8 cellular contexts compared by ENCODE assay signal in genomic region chr2:56191617-56192016, GRCh38. TPM values are rescaled to one million over a fixed set of nuclear protein-coding genes. Genes with fewer than 3 reads are reported as not detected.
A peak's percentile ranks its signal among the peaks of the same experiment; 100 is the strongest.
DNase-seq lines count a peak whose midpoint lies in the region; ATAC-seq and TF ChIP-seq lines count a peak whose summit lies in the region.

No MANE protein-coding gene starts in this region.

- H2AFZ ChIP-seq in DND-41 (ENCODE audit: low read depth, low read length) = no peak overlapping the region
- no peak overlapping the region for H2AFZ ChIP-seq in Karpas-422 (ENCODE audit: low read length)

- H3K4me3 Mint-ChIP-seq in CD8-positive, alpha-beta T cell = no peak overlapping the region

- no peaks in the 10 kb centered on the region for H3K4me1 Mint-ChIP-seq in CD8-positive, alpha-beta T cell (ENCODE audit: low read depth)

- CTCF ChIA-PET in CD8-positive, alpha-beta T cell (lab: Charles Lee) = no interaction called here

- H3K9me3 Mint-ChIP-seq in CD8-positive, alpha-beta T cell = no peaks in the 10 kb centered on the region

- no peak for ATAC-seq in DND-41 (ENCODE audit: insufficient read depth, low read depth)
- no peak for ATAC-seq in HG02610 (IDR thresholded peaks at IDR 0.05; ENCODE audit: unreplicated experiment)
- ATAC-seq in CD8-positive, alpha-beta T cell = no peak

- no peaks in the 10 kb centered on the region for H3K9me3 ChIP-seq in DND-41 (ENCODE audit: insufficient read depth, low read length, severe bottlenecking)
- no peaks in the 10 kb centered on the region for H3K9me3 ChIP-seq in Karpas-422 (ENCODE audit: low read length)
- H3K9me3 ChIP-seq in WERI-Rb-1 (ENCODE audit: severe bottlenecking) = no peaks in the 10 kb centered on the region
- H3K9me3 ChIP-seq in adrenal gland (replicated peaks in 1 of 3) = no peaks in the 10 kb centered on the region
- no peaks in the 10 kb centered on the region for H3K9me3 ChIP-seq in CD8-positive, alpha-beta T cell (ENCODE audit: low read length)

- H4K20me1 ChIP-seq in DND-41 (ENCODE audit: insufficient read depth, low read length) = no peaks in the 10 kb centered on the region
- no peaks in the 10 kb centered on the region for H4K20me1 ChIP-seq in Karpas-422 (ENCODE audit: insufficient read depth, low read depth, low read length)

- DNase-seq in DND-41 = no peak
- DNase-seq in Karpas-422 = peak; percentile 53
- DNase-seq in WERI-Rb-1 = peak; percentile 56
- no peak for DNase-seq in kidney epithelial cell (ENCODE audit: low read depth)
- no peak for DNase-seq in ureter (ENCODE audit: low spot score)
- no peak for DNase-seq in adrenal gland
- DNase-seq in CD8-positive, alpha-beta T cell = no peak

- H3K36me3 Mint-ChIP-seq in CD8-positive, alpha-beta T cell = no peaks in the 10 kb centered on the region

- intact Hi-C loops in adrenal gland (cut with DNase I) = no loop called here
- intact Hi-C loops in CD8-positive, alpha-beta T cell (cut with DNase I, micrococcal nuclease) = no loop called here

- no peak for TF ChIP-seq POLR2A in adrenal gland (IDR thresholded peaks at IDR 0.05)

- H3K4me1 ChIP-seq in DND-41 (ENCODE audit: insufficient read depth, low read length) (no peaks in the 10 kb centered on the region), Karpas-422 (ENCODE audit: low read length) (no peaks in the 10 kb centered on the region), adrenal gland (replicated peaks in 1 of 2) (no peaks in the 10 kb centered on the region)
- H3K4me1 ChIP-seq in CD8-positive, alpha-beta T cell (ENCODE audit: insufficient read depth, low read length) = no peaks in the 10 kb centered on the region

- H3K4me2 ChIP-seq in DND-41 (ENCODE audit: insufficient read depth, low read length) (no peak overlapping the region), Karpas-422 (ENCODE audit: low read depth, low read length, poor library complexity, severe bottlenecking) (no peak overlapping the region)

- H3K27ac ChIP-seq in DND-41 (ENCODE audit: low read length) (no peak overlapping the region), Karpas-422 (ENCODE audit: low read length) (no peak overlapping the region), WERI-Rb-1 (no peak overlapping the region), adrenal gland (no peak overlapping the region)
- no peak overlapping the region for H3K27ac ChIP-seq in CD8-positive, alpha-beta T cell (ENCODE audit: low read depth, low read length)

- POLR2A ChIA-PET in CD8-positive, alpha-beta T cell (lab: Charles Lee) = no interaction called here

- peaks cover 5% of the 10 kb centered on the region for H3K27me3 ChIP-seq in DND-41 (ENCODE audit: insufficient read depth, low read length, poor library complexity)
- no peaks in the 10 kb centered on the region for H3K27me3 ChIP-seq in Karpas-422 (ENCODE audit: low read length)
- peaks cover 15% of the 10 kb centered on the region for H3K27me3 ChIP-seq in WERI-Rb-1 (ENCODE audit: insufficient read depth, low read depth, severe bottlenecking)
- peaks cover 2% of the 10 kb centered on the region for H3K27me3 ChIP-seq in kidney epithelial cell (ENCODE audit: control insufficient read depth, insufficient read depth, low read length)
- peaks cover 10% of the 10 kb centered on the region for H3K27me3 ChIP-seq in adrenal gland
- H3K27me3 ChIP-seq in CD8-positive, alpha-beta T cell (ENCODE audit: insufficient read depth, low read length) = peaks cover 3% of the 10 kb centered on the region

- no peak overlapping the region for H3K9ac ChIP-seq in DND-41 (ENCODE audit: low read depth, low read length)
- H3K9ac ChIP-seq in Karpas-422 (ENCODE audit: low read length) = no peak overlapping the region

- H3K27ac Mint-ChIP-seq in CD8-positive, alpha-beta T cell = no peak overlapping the region

- H3K4me3 ChIP-seq in DND-41 (ENCODE audit: low read depth in 1 of 2, low read length in 2 of 2) (no peak overlapping the region), Karpas-422 (ENCODE audit: low read length) (no peak overlapping the region), WERI-Rb-1 (ENCODE audit: low read depth, low read length) (no peak overlapping the region), kidney epithelial cell (ENCODE audit: low read depth, low read length) (no peak overlapping the region), adrenal gland (no peak overlapping the region)
- no peak overlapping the region for H3K4me3 ChIP-seq in CD8-positive, alpha-beta T cell (ENCODE audit: low read depth, low read length)

- peaks cover 25% of the 10 kb centered on the region for H3K27me3 Mint-ChIP-seq in CD8-positive, alpha-beta T cell (ENCODE audit: low read depth)

- no peaks in the 10 kb centered on the region for H3K36me3 ChIP-seq in DND-41 (ENCODE audit: insufficient read depth, low read length)
- no peaks in the 10 kb centered on the region for H3K36me3 ChIP-seq in Karpas-422 (ENCODE audit: insufficient read depth, low read length)
- H3K36me3 ChIP-seq in WERI-Rb-1 = no peaks in the 10 kb centered on the region
- no peaks in the 10 kb centered on the region for H3K36me3 ChIP-seq in kidney epithelial cell (ENCODE audit: control insufficient read depth, insufficient read depth, low read length)
- no peaks in the 10 kb centered on the region for H3K36me3 ChIP-seq in adrenal gland (replicated peaks in 1 of 2)
- no peaks in the 10 kb centered on the region for H3K36me3 ChIP-seq in CD8-positive, alpha-beta T cell (ENCODE audit: insufficient read depth, low read length)

- TF ChIP-seq CTCF in DND-41 (IDR thresholded peaks at IDR 0.05; ENCODE audit: borderline replicate concordance, extremely low read depth, low read length, poor library complexity, severe bottlenecking) (peak; percentile 46), WERI-Rb-1 (IDR thresholded peaks at IDR 0.05; ENCODE audit: low read depth, low read length) (peak; percentile 91), kidney epithelial cell (IDR thresholded peaks at IDR 0.05; ENCODE audit: insufficient read depth, low read length, poor library complexity, severe bottlenecking) (peak; percentile 80), adrenal gland (IDR thresholded peaks at IDR 0.05) (peak in 3 of 6 experiments; percentile 23 to 30 (median 25))
- no peak for TF ChIP-seq CTCF in CD8-positive, alpha-beta T cell (IDR thresholded peaks at IDR 0.05)

- H3K79me2 ChIP-seq in DND-41 (ENCODE audit: insufficient read depth, low read length) = no peaks in the 10 kb centered on the region
- no peaks in the 10 kb centered on the region for H3K79me2 ChIP-seq in Karpas-422 (ENCODE audit: low read length)

- no peaks in the 10 kb centered on the region for H3K9me2 ChIP-seq in Karpas-422 (replicated peaks; ENCODE audit: insufficient read depth, low read length)

RNA-seq across cellular contexts. Expression of gene CCDC85A, which starts 7.8 kb away (rescaled TPM):
- not detected in 2 replicates for total RNA-seq in Karpas-422 (2014; rRNA removed; shearing (Covaris generic); ENCODE audit: low replicate concordance)
- total RNA-seq in kidney epithelial cell = 0.27 and 0.29 TPM in 2 replicates
- total RNA-seq in ureter = 1.5 TPM
- total RNA-seq in adrenal gland = 1 to 10 TPM in 1 of 8 donors, under 1 TPM in 6, not detected in 1; 0.46 to 1.1 (median 0.83) TPM
- under 1 TPM; 0.13 to 0.32 (median 0.18) TPM for polyA plus RNA-seq in adrenal gland
- not detected for total RNA-seq in CD8-positive, alpha-beta T cell

Comparison
In these comparisons a context has a peak if more than half of its experiments do, and no peak if none do; other contexts are left out.
1. DNase-seq: peak in Karpas-422 (single experiment) and WERI-Rb-1 (single experiment); none in DND-41 (single experiment), kidney epithelial cell (single experiment), ureter (single experiment), adrenal gland (0 of 7) and CD8-positive, alpha-beta T cell (0 of 7).